Comparison of ENCODE assay signal across 2 cellular contexts in genomic region chr10:133476641-133476990, GRCh38.
A peak's percentile ranks its signal among the peaks of the same experiment; 100 is the strongest.
TF ChIP-seq lines count a peak whose summit lies in the region.

No MANE protein-coding gene starts in this region.

TF ChIP-seq in HepG2, 621 proteins besides CTCF, POLR2A, EP300 and RAD21:
- no peak for TF ChIP-seq FOXK1 (CRISPR knock-in tag; IDR thresholded peaks at IDR 0.05; ENCODE audit: borderline replicate concordance, low read depth)
- no peak for TF ChIP-seq MLLT10 (CRISPR knock-in tag; IDR thresholded peaks at IDR 0.05)
- TF ChIP-seq ZNF263 (CRISPR knock-in tag; IDR thresholded peaks at IDR 0.05): peak; percentile 81
- no peak for TF ChIP-seq GLMP (CRISPR knock-in tag; IDR thresholded peaks at IDR 0.05; ENCODE audit: borderline replicate concordance)
- no peak for TF ChIP-seq ZNF569 (CRISPR knock-in tag; IDR thresholded peaks at IDR 0.05; ENCODE audit: borderline replicate concordance)
- 0 out of 2 replicates have a peak, but pooled peaks have one; percentile 7 for TF ChIP-seq STAG1 (CRISPR knock-in tag; IDR thresholded peaks at IDR 0.05)
- peak; percentile 63 for TF ChIP-seq XRCC5 (optimal IDR thresholded peaks at IDR 0.05; ENCODE audit: low read length)
- no peak for TF ChIP-seq FOXA1 (IDR thresholded peaks at IDR 0.05)
- TF ChIP-seq FOXA1 (CRISPR knock-in tag; IDR thresholded peaks at IDR 0.05): peak; percentile 47; the same call in 1 of the 2 replicates
- TF ChIP-seq CENPBD1 (CRISPR knock-in tag; IDR thresholded peaks at IDR 0.05; ENCODE audit: borderline replicate concordance, low read depth): no peak

TF ChIP-seq in SK-N-SH treated with all-trans-retinoic acid at 6 μM for 48 hours, 23 proteins besides CTCF, POLR2A, EP300 and RAD21:
- no peak for TF ChIP-seq ZNF8 (CRISPR knock-in tag; IDR thresholded peaks at IDR 0.05)
- TF ChIP-seq CREB5 (CRISPR knock-in tag; IDR thresholded peaks at IDR 0.05; ENCODE audit: low read depth): no peak
- TF ChIP-seq OSR1 (CRISPR knock-in tag; IDR thresholded peaks at IDR 0.05): no peak
- TF ChIP-seq ZFP3 (CRISPR knock-in tag; IDR thresholded peaks at IDR 0.05): no peak
- no peak for TF ChIP-seq POU6F1 (CRISPR knock-in tag; IDR thresholded peaks at IDR 0.05; ENCODE audit: borderline replicate concordance, low read depth)
